Comparison of ENCODE assay signal across 18 cellular contexts in genomic region chr15:57592836-57593420, GRCh38. TPM values are rescaled to one million over a fixed set of nuclear protein-coding genes. Genes with fewer than 3 reads are reported as not detected.
A peak's percentile ranks its signal among the peaks of the same experiment; 100 is the strongest.
DNase-seq lines count a peak whose midpoint lies in the region; ATAC-seq and TF ChIP-seq lines count a peak whose summit lies in the region.
"Had no signal": no experiment of that assay in that cellular context is flagged by ENCODE, and none has a peak within 500 bp of the region (broad histone marks: within the 10 kb centered on the region; RNA-seq: fewer than 3 reads in every experiment).

No MANE protein-coding gene starts in this region.

- no peaks in the 10 kb centered on the region for H3K9me3 Mint-ChIP-seq in activated naive CD4-positive, alpha-beta T cell treated with anti-CD3 and anti-CD28 coated beads, Interleukin-2, amount 50 U/mL, for 24 hours
- H3K9me3 Mint-ChIP-seq in activated naive CD4-positive, alpha-beta T cell treated with anti-CD3 and anti-CD28 coated beads, Interleukin-2, amount 50 U/mL, for 72 hours, result no peaks in the 10 kb centered on the region
- H3K9me3 Mint-ChIP-seq in mesothelial cell of epicardium (no peaks in the 10 kb centered on the region), type B pancreatic cell (peaks cover 6% of the 10 kb centered on the region)
- no peaks in the 10 kb centered on the region for H3K9me3 Mint-ChIP-seq in activated T-helper 2 cell treated with anti-CD3 and anti-CD28 coated beads, Interferon-gamma antibody, Interleukin-2, Interleukin-4, amounts not matched to agents 10 μg/mL and 5 μg/mL and 100 μg/mL, durations not matched to agents 14 hours and 24 hours and 36 hours
- no peaks in the 10 kb centered on the region for H3K9me3 Mint-ChIP-seq in activated CD8-positive, alpha-beta T cell treated with anti-CD3 and anti-CD28 coated beads, Interleukin-2, amount 10 ng/mL, durations not matched to agents 7 days and 5 days (ENCODE audit: insufficient read depth)
- H3K9me3 Mint-ChIP-seq: activated CD4-positive, alpha-beta T cell treated with anti-CD3 and anti-CD28 coated beads, Interleukin-2, amount 10 ng/mL, durations not matched to agents 24 days and 14 days had no signal

- TF ChIP-seq CTCF in body of pancreas (IDR thresholded peaks at IDR 0.05), result no peak
- TF ChIP-seq CTCF in mesothelial cell of epicardium (IDR thresholded peaks at IDR 0.05; ENCODE audit: unreplicated experiment), result no peak
- TF ChIP-seq CTCF in type B pancreatic cell (conservative IDR thresholded peaks at IDR 0.05), result no peak

- CTCF ChIA-PET in HEK293T (lab: Yijun Ruan, JAX), result interaction anchor here (0.6 to 1.1 kb wide), 2 partner anchors 49 to 268 kb away, joined by 3 to 8 read pairs; no protein-coding TSS in a partner anchor
- CTCF ChIA-PET in activated CD8-positive, alpha-beta T cell treated with anti-CD3 and anti-CD28 coated beads, Interleukin-2, amount 10 ng/mL, durations not matched to agents 7 days and 5 days (lab: Charles Lee), result interaction anchor here (0.5 kb wide), 1 partner anchor 139 kb away, joined by 3 read pairs; no protein-coding TSS in a partner anchor

- H3K27ac Mint-ChIP-seq in activated naive CD4-positive, alpha-beta T cell treated with anti-CD3 and anti-CD28 coated beads, Interleukin-2, amount 50 U/mL, for 24 hours, result no peak overlapping the region
- no peak overlapping the region for H3K27ac Mint-ChIP-seq in activated naive CD4-positive, alpha-beta T cell treated with anti-CD3 and anti-CD28 coated beads, Interleukin-2, amount 50 U/mL, for 72 hours
- H3K27ac Mint-ChIP-seq in mesothelial cell of epicardium, result no peak overlapping the region
- peak overlapping the region; percentile 54 for H3K27ac Mint-ChIP-seq in type B pancreatic cell
- no peak overlapping the region for H3K27ac Mint-ChIP-seq in activated T-helper 2 cell treated with anti-CD3 and anti-CD28 coated beads, Interferon-gamma antibody, Interleukin-2, Interleukin-4, amounts not matched to agents 10 μg/mL and 5 μg/mL and 100 μg/mL, durations not matched to agents 14 hours and 24 hours and 36 hours
- H3K27ac Mint-ChIP-seq in activated CD8-positive, alpha-beta T cell treated with anti-CD3 and anti-CD28 coated beads, Interleukin-2, amount 10 ng/mL, durations not matched to agents 7 days and 5 days, result no peak overlapping the region
- H3K27ac Mint-ChIP-seq: activated CD4-positive, alpha-beta T cell treated with anti-CD3 and anti-CD28 coated beads, Interleukin-2, amount 10 ng/mL, durations not matched to agents 24 days and 14 days had no signal

- 21 to 28% methylated on average over 5 of the region's 5 CpGs for WGBS in body of pancreas, 2 donors

- H3K4me1 ChIP-seq in body of pancreas, result peaks cover 71% of the 10 kb centered on the region

- H3K4me1 Mint-ChIP-seq in activated naive CD4-positive, alpha-beta T cell treated with anti-CD3 and anti-CD28 coated beads, Interleukin-2, amount 50 U/mL, for 24 hours, result peaks cover 38% of the 10 kb centered on the region
- H3K4me1 Mint-ChIP-seq in mesothelial cell of epicardium, result peaks cover 21% of the 10 kb centered on the region
- peaks cover 10% of the 10 kb centered on the region for H3K4me1 Mint-ChIP-seq in type B pancreatic cell (ENCODE audit: unreplicated experiment)
- peaks cover 7% of the 10 kb centered on the region for H3K4me1 Mint-ChIP-seq in activated T-helper 2 cell treated with anti-CD3 and anti-CD28 coated beads, Interferon-gamma antibody, Interleukin-2, Interleukin-4, amounts not matched to agents 10 μg/mL and 5 μg/mL and 100 μg/mL, durations not matched to agents 14 hours and 24 hours and 36 hours (ENCODE audit: low read depth)
- H3K4me1 Mint-ChIP-seq in activated CD8-positive, alpha-beta T cell treated with anti-CD3 and anti-CD28 coated beads, Interleukin-2, amount 10 ng/mL, durations not matched to agents 7 days and 5 days (ENCODE audit: low read depth), result peaks cover 4% of the 10 kb centered on the region

- H3K36me3 ChIP-seq in body of pancreas (replicated peaks in 1 of 2; ENCODE audit: insufficient read depth in 1 of 2, low read depth in 2 of 2), result no peaks in the 10 kb centered on the region
- H3K36me3 ChIP-seq: transverse colon had no signal

- H3K36me3 Mint-ChIP-seq in activated naive CD4-positive, alpha-beta T cell treated with anti-CD3 and anti-CD28 coated beads, Interleukin-2, amount 50 U/mL, for 24 hours, result peaks cover 3% of the 10 kb centered on the region
- H3K36me3 Mint-ChIP-seq in activated naive CD4-positive, alpha-beta T cell treated with anti-CD3 and anti-CD28 coated beads, Interleukin-2, amount 50 U/mL, for 72 hours, result no peaks in the 10 kb centered on the region
- H3K36me3 Mint-ChIP-seq in mesothelial cell of epicardium, result no peaks in the 10 kb centered on the region
- H3K36me3 Mint-ChIP-seq in type B pancreatic cell, result no peaks in the 10 kb centered on the region
- H3K36me3 Mint-ChIP-seq in activated T-helper 2 cell treated with anti-CD3 and anti-CD28 coated beads, Interferon-gamma antibody, Interleukin-2, Interleukin-4, amounts not matched to agents 10 μg/mL and 5 μg/mL and 100 μg/mL, durations not matched to agents 14 hours and 24 hours and 36 hours (ENCODE audit: low read depth), result no peaks in the 10 kb centered on the region
- no peaks in the 10 kb centered on the region for H3K36me3 Mint-ChIP-seq in activated CD8-positive, alpha-beta T cell treated with anti-CD3 and anti-CD28 coated beads, Interleukin-2, amount 10 ng/mL, durations not matched to agents 7 days and 5 days (ENCODE audit: low read depth)

- no peaks in the 10 kb centered on the region for H3K27me3 ChIP-seq in body of pancreas
- H3K27me3 ChIP-seq: transverse colon had no signal

- POLR2A ChIA-PET in HEK293T (lab: Yijun Ruan, JAX), result no interaction called here
- POLR2A ChIA-PET in activated CD8-positive, alpha-beta T cell treated with anti-CD3 and anti-CD28 coated beads, Interleukin-2, amount 10 ng/mL, durations not matched to agents 7 days and 5 days (lab: Charles Lee), result no interaction called here

- peak overlapping the region in 3 of 4 donors; percentile 82 to 91 (median 90) for H3K27ac ChIP-seq in body of pancreas

- H3K4me3 ChIP-seq in body of pancreas, result peak overlapping the region in 1 of 2 donors; percentile 40

- ATAC-seq in activated naive CD4-positive, alpha-beta T cell treated with anti-CD3 and anti-CD28 coated beads, Interleukin-2, amount 50 U/mL, for 72 hours, result no peak
- ATAC-seq in body of pancreas, result no peak
- ATAC-seq in activated CD8-positive, alpha-beta T cell treated with anti-CD3 and anti-CD28 coated beads, Interleukin-2, amount 10 ng/mL, durations not matched to agents 7 days and 5 days, result no peak

- intact Hi-C loops in body of pancreas (cut with DNase I), result no loop called here
- intact Hi-C loops in activated T-helper 2 cell treated with anti-CD3 and anti-CD28 coated beads, Interferon-gamma antibody, Interleukin-2, Interleukin-4, amounts not matched to agents 10 μg/mL and 5 μg/mL and 100 μg/mL, durations not matched to agents 14 hours and 24 hours and 36 hours (cut with micrococcal nuclease), result no loop called here

- H3K9me3 ChIP-seq in body of pancreas, result no peaks in the 10 kb centered on the region
- H3K9me3 ChIP-seq: SK-N-SH, transverse colon had no signal

- peak overlapping the region; percentile 75 for H3K4me3 Mint-ChIP-seq in activated naive CD4-positive, alpha-beta T cell treated with anti-CD3 and anti-CD28 coated beads, Interleukin-2, amount 50 U/mL, for 24 hours
- H3K4me3 Mint-ChIP-seq in mesothelial cell of epicardium (peak overlapping the region; percentile 62), type B pancreatic cell (peak overlapping the region; percentile 87)
- H3K4me3 Mint-ChIP-seq in activated T-helper 2 cell treated with anti-CD3 and anti-CD28 coated beads, Interferon-gamma antibody, Interleukin-2, Interleukin-4, amounts not matched to agents 10 μg/mL and 5 μg/mL and 100 μg/mL, durations not matched to agents 14 hours and 24 hours and 36 hours (ENCODE audit: low read depth), result no peak overlapping the region
- no peak overlapping the region for H3K4me3 Mint-ChIP-seq in activated CD8-positive, alpha-beta T cell treated with anti-CD3 and anti-CD28 coated beads, Interleukin-2, amount 10 ng/mL, durations not matched to agents 7 days and 5 days
- H3K4me3 Mint-ChIP-seq: activated CD4-positive, alpha-beta T cell treated with anti-CD3 and anti-CD28 coated beads, Interleukin-2, amount 10 ng/mL, durations not matched to agents 24 days and 14 days had no signal

- no peak for TF ChIP-seq POLR2A in body of pancreas (IDR thresholded peaks at IDR 0.05)

- no peak for DNase-seq in activated naive CD4-positive, alpha-beta T cell treated with anti-CD3 and anti-CD28 coated beads, Interleukin-2, amount 50 U/mL, for 72 hours (ENCODE audit: low spot score in 2 of 2)
- DNase-seq in body of pancreas (peak in 1 of 4 donors; percentile 21), mesothelial cell of epicardium (ENCODE audit: low spot score in 2 of 2, unreplicated experiment in 2 of 2) (no peak), type B pancreatic cell (ENCODE audit: extremely low spot score, unreplicated experiment) (no peak), HEK293T (ENCODE audit: extremely low spot score) (no peak)
- no peak for DNase-seq in activated T-helper 2 cell treated with anti-CD3 and anti-CD28 coated beads, Interferon-gamma antibody, Interleukin-2, Interleukin-4, amounts not matched to agents 10 μg/mL and 5 μg/mL and 100 μg/mL, durations not matched to agents 14 hours and 24 hours and 36 hours (ENCODE audit: low spot score)
- no peak for DNase-seq in activated CD8-positive, alpha-beta T cell treated with anti-CD3 and anti-CD28 coated beads, Interleukin-2, amount 10 ng/mL, durations not matched to agents 7 days and 5 days
- DNase-seq: activated CD4-positive, alpha-beta T cell treated with anti-CD3 and anti-CD28 coated beads, Interleukin-2, amount 10 ng/mL, durations not matched to agents 24 days and 14 days; effector memory CD4-positive, alpha-beta T cell; EL; HCEC 1CT; hippocampal formation; midbrain; NCI-H1694 treated with DMSO at 0.1 percent for 48 hours; NCI-H774; transverse colon had no signal

- H3K27me3 Mint-ChIP-seq in activated naive CD4-positive, alpha-beta T cell treated with anti-CD3 and anti-CD28 coated beads, Interleukin-2, amount 50 U/mL, for 24 hours, result peaks cover 5% of the 10 kb centered on the region
- H3K27me3 Mint-ChIP-seq in mesothelial cell of epicardium (ENCODE audit: low read depth) (no peaks in the 10 kb centered on the region), type B pancreatic cell (peaks cover 19% of the 10 kb centered on the region)
- H3K27me3 Mint-ChIP-seq in activated T-helper 2 cell treated with anti-CD3 and anti-CD28 coated beads, Interferon-gamma antibody, Interleukin-2, Interleukin-4, amounts not matched to agents 10 μg/mL and 5 μg/mL and 100 μg/mL, durations not matched to agents 14 hours and 24 hours and 36 hours (ENCODE audit: low read depth), result peaks cover 24% of the 10 kb centered on the region
- H3K27me3 Mint-ChIP-seq in activated CD8-positive, alpha-beta T cell treated with anti-CD3 and anti-CD28 coated beads, Interleukin-2, amount 10 ng/mL, durations not matched to agents 7 days and 5 days (ENCODE audit: low read depth), result peaks cover 47% of the 10 kb centered on the region

RNA-seq across cellular contexts. Expression of gene MYZAP, which starts 1.2 kb away (rescaled TPM):
- under 1 TPM in 1 of 2 donors, not detected in 1; 0.20 TPM for total RNA-seq in activated naive CD4-positive, alpha-beta T cell treated with anti-CD3 and anti-CD28 coated beads, Interleukin-2, amount 50 U/mL, for 72 hours
- total RNA-seq in body of pancreas (10 to 100 TPM; 10.9 to 16.3 TPM), mesothelial cell of epicardium (3.3 to 3.9 TPM (median 3.8 TPM) in 3 replicates), type B pancreatic cell (ENCODE audit: low replicate concordance) (5.7 and 9.9 TPM in 2 replicates)
- not detected in 2 replicates for total RNA-seq in activated T-helper 2 cell treated with anti-CD3 and anti-CD28 coated beads, Interferon-gamma antibody, Interleukin-2, Interleukin-4, amounts not matched to agents 10 μg/mL and 5 μg/mL and 100 μg/mL, durations not matched to agents 14 hours and 24 hours and 36 hours
- not detected for total RNA-seq in activated CD8-positive, alpha-beta T cell treated with anti-CD3 and anti-CD28 coated beads, Interleukin-2, amount 10 ng/mL, durations not matched to agents 7 days and 5 days
- total RNA-seq: activated CD4-positive, alpha-beta T cell treated with anti-CD3 and anti-CD28 coated beads, Interleukin-2, amount 10 ng/mL, durations not matched to agents 24 days and 14 days had no signal

Comparison
In these comparisons a context has a peak if more than half of its experiments do, and no peak if none do; other contexts are left out.
1. H3K4me3 Mint-ChIP-seq: peak in activated naive CD4-positive, alpha-beta T cell treated with anti-CD3 and anti-CD28 coated beads, Interleukin-2, amount 50 U/mL, for 24 hours (single experiment), mesothelial cell of epicardium (single experiment) and type B pancreatic cell (single experiment); none in activated T-helper 2 cell treated with anti-CD3 and anti-CD28 coated beads, Interferon-gamma antibody, Interleukin-2, Interleukin-4, amounts not matched to agents 10 μg/mL and 5 μg/mL and 100 μg/mL, durations not matched to agents 14 hours and 24 hours and 36 hours (single experiment) and activated CD8-positive, alpha-beta T cell treated with anti-CD3 and anti-CD28 coated beads, Interleukin-2, amount 10 ng/mL, durations not matched to agents 7 days and 5 days (single experiment).